ENCODE assay signal across 8 cellular contexts in genomic region chr6:7727951-7728854, GRCh38. TPM values are rescaled to one million over a fixed set of nuclear protein-coding genes. Genes with fewer than 3 reads are reported as not detected.
A peak's percentile ranks its signal among the peaks of the same experiment; 100 is the strongest.
DNase-seq lines count a peak whose midpoint lies in the region; ATAC-seq, FAIRE-seq and TF ChIP-seq lines count a peak whose summit lies in the region.

No MANE protein-coding gene starts in this region.

- no peak for FAIRE-seq in frontal cortex (lab: Jason Lieb, UNC)

- TF ChIP-seq CTCF in neutrophil (IDR thresholded peaks at IDR 0.05): no peak

- no peaks in the 10 kb centered on the region for H3K9me3 ChIP-seq in neutrophil

- DNase-seq in COLO668 (lab: John Stamatoyannopoulos, UW; ENCODE audit: unreplicated experiment) (peak; percentile 57), frontal cortex (ENCODE audit: low spot score in 2 of 2) (peak; percentile 35 to 39), glomerular visceral epithelial cell (ENCODE audit: extremely low spot score) (no peak), NCI-H2107 treated with DMSO at 0.1 percent for 48 hours (lab: John Stamatoyannopoulos, UW; ENCODE audit: unreplicated experiment) (no peak)
- DNase-seq in activated CD4-positive, alpha-beta T cell treated with anti-CD3 and anti-CD28 coated beads, Interleukin-2, amount 50 U/mL, for 48 hours: peak; percentile 20 to 28

- peak overlapping the region; percentile 68 to 71 for H3K4me3 ChIP-seq in neutrophil (ENCODE audit: low read depth in 1 of 2, low read length in 1 of 2)

- peaks cover 44 to 49% of the 10 kb centered on the region in 2 experiments for H3K4me1 ChIP-seq in neutrophil (ENCODE audit: control insufficient read depth in 1 of 2, insufficient read depth in 1 of 2, low read depth in 1 of 2, low read length in 1 of 2)

- H3K27me3 ChIP-seq in neutrophil: peaks cover 100% of the 10 kb centered on the region

- peak; percentile 29 for ATAC-seq in HG02759 (IDR thresholded peaks at IDR 0.05; ENCODE audit: unreplicated experiment)
- ATAC-seq in HG02588 (IDR thresholded peaks at IDR 0.05; ENCODE audit: unreplicated experiment): no peak

- H3K27ac ChIP-seq in neutrophil: peak overlapping the region; percentile 14

- no peaks in the 10 kb centered on the region for H3K36me3 ChIP-seq in neutrophil

RNA-seq across cellular contexts. Expression of gene BMP6, which starts 2.3 kb away (rescaled TPM):
- 4.9 TPM for total RNA-seq in frontal cortex

Comparison
In these comparisons a context has a peak if more than half of its experiments do, and no peak if none do; other contexts are left out.
1. DNase-seq: peak in COLO668 (single experiment), activated CD4-positive, alpha-beta T cell treated with anti-CD3 and anti-CD28 coated beads, Interleukin-2, amount 50 U/mL, for 48 hours (2 of 2) and frontal cortex (2 of 2); none in glomerular visceral epithelial cell (single experiment) and NCI-H2107 treated with DMSO at 0.1 percent for 48 hours (single experiment).